Comparison of ENCODE assay signal across 32 cellular contexts in the genomic region with DNA sequence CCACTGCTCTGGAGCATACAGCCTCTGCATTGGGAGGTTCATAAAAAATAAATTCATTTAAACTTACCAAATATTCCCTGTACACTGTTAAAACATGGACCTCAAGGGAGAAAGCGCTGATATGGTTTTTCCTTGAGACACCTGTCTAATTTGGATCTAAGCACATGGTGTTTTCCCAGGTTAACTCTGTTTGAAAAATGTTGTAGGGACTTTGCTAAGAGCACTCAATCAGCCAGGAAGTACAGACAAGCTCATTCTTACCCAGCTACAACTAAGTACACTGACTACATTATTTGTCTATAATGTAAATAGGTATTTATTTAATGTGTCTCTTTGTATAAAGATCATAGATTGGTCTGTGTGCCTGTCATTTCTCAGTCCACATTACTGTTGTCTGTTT.
"Had no signal": no experiment of that assay in that cellular context is flagged by ENCODE, and none has a peak within 500 bp of the region (broad histone marks: within the 10 kb centered on the region; RNA-seq: fewer than 3 reads in every experiment).

No MANE protein-coding gene starts in this region.

- H2AFZ ChIP-seq: neural progenitor cell had no signal

- H3K36me3 ChIP-seq: left ventricle myocardium inferior, neural progenitor cell, neutrophil, ovary, prostate gland, stomach, thyroid gland, transverse colon, upper lobe of left lung, vagina had no signal

- H3K27ac ChIP-seq: left ventricle myocardium inferior, neural progenitor cell, neutrophil, ovary, prostate gland, stomach, testis, thyroid gland, transverse colon, upper lobe of left lung, vagina had no signal

- H3K9ac ChIP-seq: neural progenitor cell had no signal

- H3K9me3 ChIP-seq: neutrophil, ovary, prostate gland, testis, thyroid gland, transverse colon, vagina had no signal

- H3K27me3 ChIP-seq: neural progenitor cell, neutrophil, ovary, stomach, testis, thyroid gland, transverse colon, upper lobe of left lung, vagina had no signal

- ATAC-seq: left colon; natural killer cell; right cardiac atrium; sciatic nerve; stimulated activated naive CD8-positive, alpha-beta T cell treated with anti-CD3 and anti-CD28 coated beads, Interleukin-15, Interleukin-2, amounts not matched to agents 100 U/mL and 50 U/mL, for 24 hours had no signal

- H3K4me3 ChIP-seq: left ventricle myocardium inferior, lung, neural progenitor cell, ovary, prostate gland, skin epidermis, stomach, testis, thyroid gland, transverse colon, upper lobe of left lung, vagina had no signal

- H3K4me1 ChIP-seq: prostate gland, testis, transverse colon had no signal

- FAIRE-seq: islet of Langerhans, kidney had no signal

- DNase-seq: immature natural killer cell; kidney; left colon; left ventricle myocardium inferior; mesendoderm; naive B cell; natural killer cell; nephron progenitor cell; occipital lobe; ovary; posterior cingulate gyrus; retina; right cardiac atrium; stimulated activated CD4-positive, alpha-beta T cell treated with anti-CD3 and anti-CD28 coated beads, Interleukin-12 subunit alpha, Interleukin-12 subunit beta, amount 100 ng/mL, for 4 hours; stimulated activated CD4-positive, alpha-beta T cell treated with anti-CD3 and anti-CD28 coated beads, Interleukin-15, amount 100 ng/mL, for 24 hours; stimulated activated CD4-positive, alpha-beta T cell treated with anti-CD3 and anti-CD28 coated beads, Interleukin-2, amount 100 ng/mL, for 24 hours; stimulated activated CD4-positive, alpha-beta T cell treated with anti-CD3 and anti-CD28 coated beads, Interleukin-4, amount 100 ng/mL, for 1 hour; stimulated activated naive B cell treated with anti-CD40 and anti-IgM and Interleukin-4, amounts not matched to agents 10 μg/mL and 1 μg/mL and 100 μg/mL, for 72 hours; stimulated activated naive CD8-positive, alpha-beta T cell treated with anti-CD3 and anti-CD28 coated beads, Interleukin-15, Interleukin-2, amounts not matched to agents 100 U/mL and 50 U/mL, for 24 hours; stomach; testis; thyroid gland; transverse colon; upper lobe of left lung had no signal

- H3K4me2 ChIP-seq: neural progenitor cell had no signal
